ENCODE assay signal across 17 cellular contexts in genomic region chr10:17951868-17952371, GRCh38. TPM values are rescaled to one million over a fixed set of nuclear protein-coding genes. Genes with fewer than 3 reads are reported as not detected.
DNase-seq lines count a peak whose midpoint lies in the region; ATAC-seq, FAIRE-seq and TF ChIP-seq lines count a peak whose summit lies in the region.
"Had no signal": no experiment of that assay in that cellular context is flagged by ENCODE, and none has a peak within 500 bp of the region (broad histone marks: within the 10 kb centered on the region; RNA-seq: fewer than 3 reads in every experiment).

SLC39A12 (plus strand) TSS chr10:17951918; CDS start chr10:17953277, 1,359 bp downstream.

- FAIRE-seq in H54 (lab: Jason Lieb, UNC) = no peak
- FAIRE-seq: keratinocyte had no signal

- peaks cover 8% of the 10 kb centered on the region; the same call in 2 of the 3 replicates for H3K4me1 Mint-ChIP-seq in GM23338
- H3K4me1 Mint-ChIP-seq: activated CD8-positive, alpha-beta memory T cell treated with anti-CD3 and anti-CD28 coated beads, Interleukin-2, amount 10 ng/mL, durations not matched to agents 7 days and 5 days; CD8-positive, alpha-beta memory T cell; nephron had no signal

- no peak for DNase-seq in GM23338 (ENCODE audit: low spot score)
- DNase-seq in fibroblast of pulmonary artery (ENCODE audit: low read depth) = peak; percentile 54
- peak; percentile 48 for DNase-seq in skeletal muscle cell (ENCODE audit: low read depth)
- no peak for DNase-seq in H54 (ENCODE audit: insufficient read length, low spot score)
- DNase-seq in iPS-NIHi11 (ENCODE audit: low spot score) = no peak
- DNase-seq: activated CD8-positive, alpha-beta memory T cell treated with anti-CD3 and anti-CD28 coated beads, Interleukin-2, amount 10 ng/mL, durations not matched to agents 7 days and 5 days; activated naive CD4-positive, alpha-beta T cell treated with anti-CD3 and anti-CD28 coated beads for 36 hours; CD8-positive, alpha-beta memory T cell; colonic mucosa; NCI-H1092 treated with DMSO at 0.1 percent for 48 hours; right lobe of liver; stimulated activated naive CD4-positive, alpha-beta T cell; WERI-Rb-1 had no signal

- no peak within 1 kb of the TSS for H3K27ac ChIP-seq in GM23338 (ENCODE audit: low read depth)
- peak within 1 kb of the TSS; percentile 14 for H3K27ac ChIP-seq in angular gyrus (ENCODE audit: low read depth, low read length)
- H3K27ac ChIP-seq: colonic mucosa, right lobe of liver, WERI-Rb-1 had no signal

- H3K4me2 ChIP-seq in GM23338 = no peak within 1 kb of the TSS

- TF ChIP-seq POLR2A in H54 (IDR thresholded peaks at IDR 0.05; ENCODE audit: low read depth, low read length) = no peak

- peaks cover 7% of the 10 kb centered on the region; the same call in 1 of the 3 replicates for H3K9me3 Mint-ChIP-seq in GM23338
- H3K9me3 Mint-ChIP-seq: nephron had no signal

- no peaks in the 10 kb centered on the region for H3K4me1 ChIP-seq in GM23338 (ENCODE audit: insufficient read depth)
- H3K4me1 ChIP-seq: colonic mucosa, right lobe of liver had no signal

- H3K27me3 Mint-ChIP-seq in GM23338 (ENCODE audit: insufficient read depth, low read depth, poor library complexity) = peaks cover 1% of the 10 kb centered on the region
- H3K27me3 Mint-ChIP-seq: activated CD8-positive, alpha-beta memory T cell treated with anti-CD3 and anti-CD28 coated beads, Interleukin-2, amount 10 ng/mL, durations not matched to agents 7 days and 5 days; CD8-positive, alpha-beta memory T cell had no signal

- H3K79me2 ChIP-seq in GM23338 (replicated peaks; ENCODE audit: insufficient read depth) = no peaks in the 10 kb centered on the region

- H3K4me3 ChIP-seq in GM23338 (no peak within 1 kb of the TSS), fibroblast of pulmonary artery (replicated peaks; ENCODE audit: low read depth, low read length) (no peak within 1 kb of the TSS), skeletal muscle cell (ENCODE audit: low read depth, low read length) (no peak within 1 kb of the TSS)
- H3K4me3 ChIP-seq: colonic mucosa, right lobe of liver had no signal

- no peaks in the 10 kb centered on the region for H3K27me3 ChIP-seq in GM23338 (ENCODE audit: insufficient read depth)
- H3K27me3 ChIP-seq: colonic mucosa, right lobe of liver had no signal

- H3K4me3 Mint-ChIP-seq in GM23338 = no peak within 1 kb of the TSS
- H3K4me3 Mint-ChIP-seq: activated CD8-positive, alpha-beta memory T cell treated with anti-CD3 and anti-CD28 coated beads, Interleukin-2, amount 10 ng/mL, durations not matched to agents 7 days and 5 days; activated naive CD4-positive, alpha-beta T cell treated with anti-CD3 and anti-CD28 coated beads for 36 hours; CD8-positive, alpha-beta memory T cell; nephron had no signal

- H3K27ac Mint-ChIP-seq in GM23338 = no peak within 1 kb of the TSS
- H3K27ac Mint-ChIP-seq: activated CD8-positive, alpha-beta memory T cell treated with anti-CD3 and anti-CD28 coated beads, Interleukin-2, amount 10 ng/mL, durations not matched to agents 7 days and 5 days; activated naive CD4-positive, alpha-beta T cell treated with anti-CD3 and anti-CD28 coated beads for 36 hours; CD8-positive, alpha-beta memory T cell; nephron had no signal

- no peaks in the 10 kb centered on the region for H4K20me1 ChIP-seq in GM23338 (replicated peaks; ENCODE audit: insufficient read depth)

- peak within 1 kb of the TSS; percentile 91 for H2AFZ ChIP-seq in GM23338

- no peaks in the 10 kb centered on the region for H3K36me3 ChIP-seq in GM23338 (ENCODE audit: insufficient read depth)
- H3K36me3 ChIP-seq: colonic mucosa, right lobe of liver, WERI-Rb-1 had no signal

- TF ChIP-seq CTCF in GM23338 (conservative IDR thresholded peaks at IDR 0.05; ENCODE audit: low read depth in 2 of 2) = no peak
- TF ChIP-seq CTCF in fibroblast of pulmonary artery (IDR thresholded peaks at IDR 0.05; ENCODE audit: low read length, missing control alignments) = no peak

- no peak for ATAC-seq in GM23338
- ATAC-seq in HG03039 (IDR thresholded peaks at IDR 0.05; ENCODE audit: unreplicated experiment) = no peak
- ATAC-seq: activated CD8-positive, alpha-beta memory T cell treated with anti-CD3 and anti-CD28 coated beads, Interleukin-2, amount 10 ng/mL, durations not matched to agents 7 days and 5 days; right lobe of liver had no signal

- no peaks in the 10 kb centered on the region for H3F3A ChIP-seq in GM23338 (replicated peaks; ENCODE audit: low read depth)

- peaks cover 2% of the 10 kb centered on the region; the same call in 1 of the 3 replicates for H3K36me3 Mint-ChIP-seq in GM23338 (ENCODE audit: low read depth)
- H3K36me3 Mint-ChIP-seq: activated CD8-positive, alpha-beta memory T cell treated with anti-CD3 and anti-CD28 coated beads, Interleukin-2, amount 10 ng/mL, durations not matched to agents 7 days and 5 days; CD8-positive, alpha-beta memory T cell had no signal

- 0 out of 2 replicates have a peak, but pooled peaks cover 5% of the 10 kb centered on the region for H3K9me2 ChIP-seq in GM23338 (ENCODE audit: insufficient read depth)

TF ChIP-seq in GM23338, 12 proteins besides CTCF, POLR2A, EP300 and RAD21:
- TF ChIP-seq ZNF331 (CRISPR knock-in tag; IDR thresholded peaks at IDR 0.05; ENCODE audit: low read depth) (no peak), ZNF114 (CRISPR knock-in tag; IDR thresholded peaks at IDR 0.05) (no peak), ETS1 (IDR thresholded peaks at IDR 0.05) (no peak), NANOG (IDR thresholded peaks at IDR 0.05; ENCODE audit: borderline replicate concordance) (no peak), EZH2 (IDR thresholded peaks at IDR 0.05; ENCODE audit: low read depth, unreplicated experiment) (no peak)

RNA-seq across cellular contexts. Expression of gene SLC39A12, which starts in this region (rescaled TPM):
- not detected in 2 replicates for total RNA-seq in GM23338 (2014; rRNA removed; shearing (Covaris generic))
- polyA plus RNA-seq in GM23338 (2016; fragmentation: Nextera tagmentation; extraction: Ambion mirVana) = not detected in 2 replicates
- total RNA-seq: activated CD8-positive, alpha-beta memory T cell treated with anti-CD3 and anti-CD28 coated beads, Interleukin-2, amount 10 ng/mL, durations not matched to agents 7 days and 5 days; activated naive CD4-positive, alpha-beta T cell treated with anti-CD3 and anti-CD28 coated beads for 36 hours; CD8-positive, alpha-beta memory T cell had no signal
- polyA plus RNA-seq: CD8-positive, alpha-beta memory T cell had no signal

Comparison
In these comparisons a context has a peak if more than half of its experiments do, and no peak if none do; other contexts are left out.
1. DNase-seq: peak in fibroblast of pulmonary artery (single experiment) and skeletal muscle cell (single experiment); none in GM23338 (single experiment), H54 (single experiment) and iPS-NIHi11 (single experiment).